ENCODE assay signal across 9 cellular contexts in the genomic region with DNA sequence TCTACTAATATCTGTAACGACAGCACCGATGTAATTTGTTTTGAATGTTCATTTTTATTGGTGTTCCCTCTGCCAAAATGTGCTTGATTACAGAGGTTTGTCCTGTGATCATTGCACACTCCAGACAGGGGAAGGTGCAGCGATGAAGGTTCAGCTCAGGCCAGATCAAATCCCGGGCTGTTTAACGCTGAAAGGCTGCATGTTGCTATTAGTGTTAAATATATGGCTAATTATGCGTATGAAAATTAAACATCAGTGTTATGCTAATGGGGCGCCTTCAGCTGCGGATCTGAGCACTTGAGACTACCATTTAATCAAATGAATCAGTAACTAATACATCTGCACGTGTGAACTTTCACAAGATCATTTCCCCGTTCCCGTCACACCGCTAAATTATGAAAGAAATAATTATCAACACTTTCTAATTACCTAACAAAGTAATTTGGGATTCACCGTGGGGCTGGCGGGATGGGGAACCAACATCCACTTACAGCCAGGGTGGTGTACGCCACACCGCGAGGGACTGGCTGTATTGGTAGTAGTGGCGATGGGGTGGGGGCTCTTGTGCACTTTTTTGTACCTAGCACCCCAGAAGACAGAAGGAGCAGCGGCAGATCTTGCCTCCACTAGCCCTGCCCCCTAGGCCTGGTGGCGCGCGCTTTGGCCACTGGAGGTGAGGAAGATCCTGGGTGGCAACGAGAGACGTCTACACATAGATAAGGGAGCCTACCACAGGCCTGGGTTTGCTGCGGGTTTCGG. TPM values are rescaled to one million over a fixed set of nuclear protein-coding genes. Genes with fewer than 3 reads are reported as not detected.
A peak's percentile ranks its signal among the peaks of the same experiment; 100 is the strongest.
DNase-seq lines count a peak whose midpoint lies in the region; ATAC-seq and TF ChIP-seq lines count a peak whose summit lies in the region.
"Had no signal": no experiment of that assay in that cellular context is flagged by ENCODE, and none has a peak within 500 bp of the region (broad histone marks: within the 10 kb centered on the region; RNA-seq: fewer than 3 reads in every experiment).

No MANE protein-coding gene starts in this region.

- peak overlapping the region; percentile 95 for H3K4me3 Mint-ChIP-seq in Caco-2 (ENCODE audit: unreplicated experiment)
- H3K4me3 Mint-ChIP-seq in activated T-cell treated with anti-CD3 and anti-CD28 coated beads, Interleukin-2, amount 50 U/mL, for 72 hours = peak overlapping the region; percentile 84 to 88
- peak overlapping the region; percentile 45 to 85 (median 71) for H3K4me3 Mint-ChIP-seq in naive thymus-derived CD4-positive, alpha-beta T cell

- TF ChIP-seq CTCF in Caco-2 (IDR thresholded peaks at IDR 0.05; ENCODE audit: insufficient read depth in 1 of 2, low read depth in 1 of 2, low read length in 1 of 2, severe bottlenecking in 1 of 2, unreplicated experiment in 1 of 2) = no peak

- POLR2A ChIA-PET in Caco-2 (lab: Charles Lee) = no interaction called here
- POLR2A ChIA-PET in naive thymus-derived CD4-positive, alpha-beta T cell (lab: Charles Lee) = interaction anchor here (1.1 to 3.7 kb wide), 4 partner anchors 8 to 125 kb away, joined by 3 to 21 read pairs (median 4); no protein-coding TSS in a partner anchor

- no peak for ATAC-seq in activated T-cell treated with anti-CD3 and anti-CD28 coated beads, Interleukin-2, amount 50 U/mL, for 72 hours (replicated peaks in 1 of 2)
- ATAC-seq in naive thymus-derived CD4-positive, alpha-beta T cell = no peak
- no peak for ATAC-seq in HG03175 (IDR thresholded peaks at IDR 0.05; ENCODE audit: unreplicated experiment)
- no peak for ATAC-seq in HG03460 (IDR thresholded peaks at IDR 0.05; ENCODE audit: unreplicated experiment)

- peaks cover 14% of the 10 kb centered on the region for H3K36me3 Mint-ChIP-seq in Caco-2 (ENCODE audit: insufficient read depth, unreplicated experiment)
- H3K36me3 Mint-ChIP-seq in activated T-cell treated with anti-CD3 and anti-CD28 coated beads, Interleukin-2, amount 50 U/mL, for 72 hours (ENCODE audit: insufficient read depth in 2 of 2) = peaks cover 0 to 1% of the 10 kb centered on the region in 2 donors
- peaks cover 0 to 24% (median 4%) of the 10 kb centered on the region in 5 donors for H3K36me3 Mint-ChIP-seq in naive thymus-derived CD4-positive, alpha-beta T cell

- no peaks in the 10 kb centered on the region for H3K9me3 ChIP-seq in Caco-2
- H3K9me3 ChIP-seq in HAP-1 = no peaks in the 10 kb centered on the region
- peaks cover 0 to 9% (median 0%) of the 10 kb centered on the region in 3 experiments for H3K9me3 ChIP-seq in naive thymus-derived CD4-positive, alpha-beta T cell (ENCODE audit: control insufficient read depth in 2 of 3, low read length in 3 of 3)

- no TSS peak for BruUV-seq in Caco-2 (replicated peaks; lab: Mats Ljungman, UMichigan)

- peaks cover 14% of the 10 kb centered on the region for H3K27me3 Mint-ChIP-seq in Caco-2 (ENCODE audit: insufficient read depth, unreplicated experiment)
- peaks cover 99% of the 10 kb centered on the region for H3K27me3 Mint-ChIP-seq in activated T-cell treated with anti-CD3 and anti-CD28 coated beads, Interleukin-2, amount 50 U/mL, for 72 hours (ENCODE audit: low read depth)
- peaks cover 81 to 97% (median 90%) of the 10 kb centered on the region in 5 donors for H3K27me3 Mint-ChIP-seq in naive thymus-derived CD4-positive, alpha-beta T cell

- no peak overlapping the region for H3K27ac Mint-ChIP-seq in Caco-2 (ENCODE audit: unreplicated experiment)
- H3K27ac Mint-ChIP-seq in activated T-cell treated with anti-CD3 and anti-CD28 coated beads, Interleukin-2, amount 50 U/mL, for 72 hours = no peak overlapping the region
- peak overlapping the region in 7 of 9 donors; percentile 30 to 86 (median 57) for H3K27ac Mint-ChIP-seq in naive thymus-derived CD4-positive, alpha-beta T cell

- peak overlapping the region; percentile 49 for H3K4me3 ChIP-seq in Caco-2 (ENCODE audit: low read depth, low read length)
- H3K4me3 ChIP-seq in HAP-1 = peak overlapping the region; percentile 49
- H3K4me3 ChIP-seq in naive thymus-derived CD4-positive, alpha-beta T cell (ENCODE audit: low read length) = peak overlapping the region; percentile 15
- H3K4me3 ChIP-seq: lung had no signal

- H3K27me3 ChIP-seq in Caco-2 (replicated peaks; ENCODE audit: control insufficient read depth, insufficient read depth, low read length) (no peaks in the 10 kb centered on the region), HAP-1 (ENCODE audit: low read depth) (no peaks in the 10 kb centered on the region)
- peaks cover 79 to 94% of the 10 kb centered on the region in 2 donors for H3K27me3 ChIP-seq in naive thymus-derived CD4-positive, alpha-beta T cell (ENCODE audit: control insufficient read depth in 2 of 2, insufficient read depth in 2 of 2, low read length in 2 of 2)

- no peaks in the 10 kb centered on the region for H3K4me1 Mint-ChIP-seq in Caco-2 (ENCODE audit: low read depth, unreplicated experiment)
- peaks cover 65% of the 10 kb centered on the region for H3K4me1 Mint-ChIP-seq in activated T-cell treated with anti-CD3 and anti-CD28 coated beads, Interleukin-2, amount 50 U/mL, for 72 hours (ENCODE audit: low read depth)
- peaks cover 37 to 75% (median 56%) of the 10 kb centered on the region in 7 donors for H3K4me1 Mint-ChIP-seq in naive thymus-derived CD4-positive, alpha-beta T cell

- intact Hi-C loops in Caco-2 (cut with micrococcal nuclease; ENCODE audit: unreplicated experiment) = loop anchor here (10.0 kb wide), 1 partner anchor 79 kb away; no protein-coding TSS in a partner anchor
- intact Hi-C loops in naive thymus-derived CD4-positive, alpha-beta T cell (cut with micrococcal nuclease) = loop anchor here (5.0 to 10.0 kb wide), 2 partner anchors 142 to 1369 kb away; partner anchors contain the start of gene SP5 (in 1 of the 2)

- H3K36me3 ChIP-seq in Caco-2 (ENCODE audit: control insufficient read depth, insufficient read depth, low read length) = no peaks in the 10 kb centered on the region; the same call in 1 of the 2 replicates
- peaks cover 9% of the 10 kb centered on the region; the same call in 1 of the 2 replicates for H3K36me3 ChIP-seq in HAP-1 (replicated peaks)
- H3K36me3 ChIP-seq in naive thymus-derived CD4-positive, alpha-beta T cell (ENCODE audit: control insufficient read depth in 2 of 3, insufficient read depth in 3 of 3, low read length in 3 of 3) = no peaks in the 10 kb centered on the region

- DNase-seq in Caco-2 = peak in 1 of 2 experiments; percentile 40
- DNase-seq in HAP-1 (ENCODE audit: low spot score in 2 of 2) = no peak
- DNase-seq in activated T-cell treated with anti-CD3 and anti-CD28 coated beads, Interleukin-2, amount 50 U/mL, for 72 hours = no peak
- peak in 3 of 9 donors; percentile 5 to 33 (median 15) for DNase-seq in naive thymus-derived CD4-positive, alpha-beta T cell
- DNase-seq in DMS153 (lab: John Stamatoyannopoulos, UW) = no peak
- DNase-seq in kidney tubule cell (ENCODE audit: low spot score) = no peak

- H3K4me1 ChIP-seq in Caco-2 = no peaks in the 10 kb centered on the region
- peaks cover 18% of the 10 kb centered on the region for H3K4me1 ChIP-seq in HAP-1
- peaks cover 50 to 51% of the 10 kb centered on the region in 2 donors for H3K4me1 ChIP-seq in naive thymus-derived CD4-positive, alpha-beta T cell (ENCODE audit: control insufficient read depth in 2 of 2, insufficient read depth in 2 of 2, low read length in 2 of 2)

- H3K27ac ChIP-seq in naive thymus-derived CD4-positive, alpha-beta T cell (ENCODE audit: low read depth, low read length) = no peak overlapping the region

- CTCF ChIA-PET in Caco-2 (lab: Charles Lee) = interaction anchor here (1.7 kb wide), 1 partner anchor 15 kb away, joined by 11 read pairs; no protein-coding TSS in a partner anchor
- CTCF ChIA-PET in naive thymus-derived CD4-positive, alpha-beta T cell (lab: Charles Lee) = interaction anchor here (1.1 kb wide), 1 partner anchor 193 kb away, joined by 3 read pairs; no protein-coding TSS in a partner anchor

- in situ Hi-C loops in HAP-1 (cut with MboI; ENCODE audit: low sequenced_read_pairs) = no loop called here

- no peaks in the 10 kb centered on the region for H3K9me3 Mint-ChIP-seq in Caco-2 (ENCODE audit: unreplicated experiment)
- H3K9me3 Mint-ChIP-seq in activated T-cell treated with anti-CD3 and anti-CD28 coated beads, Interleukin-2, amount 50 U/mL, for 72 hours = no peaks in the 10 kb centered on the region
- peaks cover 0 to 65% (median 11%) of the 10 kb centered on the region in 11 donors for H3K9me3 Mint-ChIP-seq in naive thymus-derived CD4-positive, alpha-beta T cell

RNA-seq across cellular contexts. Expression of gene DLX1, which starts 1.4 kb away (rescaled TPM):
- total RNA-seq in Caco-2 (2022) = 1.2 TPM in 2 replicates
- under 1 TPM in 1 of 2 donors, not detected in 1; 0.24 TPM for total RNA-seq in activated T-cell treated with anti-CD3 and anti-CD28 coated beads, Interleukin-2, amount 50 U/mL, for 72 hours
- not detected for total RNA-seq in naive thymus-derived CD4-positive, alpha-beta T cell
- polyA plus RNA-seq in naive thymus-derived CD4-positive, alpha-beta T cell = not detected
- total RNA-seq: lung had no signal

RNA-seq across cellular contexts. Expression of gene DLX2, which starts 18.8 kb away (rescaled TPM):
- 0.79 and 0.82 TPM in 2 replicates for total RNA-seq in Caco-2 (2022)
- under 1 TPM; 0.23 to 0.24 TPM for total RNA-seq in activated T-cell treated with anti-CD3 and anti-CD28 coated beads, Interleukin-2, amount 50 U/mL, for 72 hours
- under 1 TPM in 2 of 5 experiments, not detected in 3; 0.16 to 0.34 TPM for total RNA-seq in naive thymus-derived CD4-positive, alpha-beta T cell
- polyA plus RNA-seq in naive thymus-derived CD4-positive, alpha-beta T cell = not detected

Comparison
In these comparisons a context has a peak if more than half of its experiments do, and no peak if none do; other contexts are left out.
1. H3K27ac Mint-ChIP-seq: peak in naive thymus-derived CD4-positive, alpha-beta T cell (7 of 9); none in Caco-2 (single experiment) and activated T-cell treated with anti-CD3 and anti-CD28 coated beads, Interleukin-2, amount 50 U/mL, for 72 hours (single experiment).
2. Peak in every context shown above with its lines, with median percentiles within 50 percentile points of each other: H3K4me3 ChIP-seq and H3K4me3 Mint-ChIP-seq.